ENCODE assay signal across 1 cellular context in genomic region chr11:65652511-65653228, GRCh38.
TF ChIP-seq lines count a peak whose summit lies in the region.

No MANE protein-coding gene starts in this region.

TF ChIP-seq in GM12878, 131 proteins besides CTCF, POLR2A, EP300 and RAD21 (continued from another document and continues in another):
- TF ChIP-seq, protein P1, sequence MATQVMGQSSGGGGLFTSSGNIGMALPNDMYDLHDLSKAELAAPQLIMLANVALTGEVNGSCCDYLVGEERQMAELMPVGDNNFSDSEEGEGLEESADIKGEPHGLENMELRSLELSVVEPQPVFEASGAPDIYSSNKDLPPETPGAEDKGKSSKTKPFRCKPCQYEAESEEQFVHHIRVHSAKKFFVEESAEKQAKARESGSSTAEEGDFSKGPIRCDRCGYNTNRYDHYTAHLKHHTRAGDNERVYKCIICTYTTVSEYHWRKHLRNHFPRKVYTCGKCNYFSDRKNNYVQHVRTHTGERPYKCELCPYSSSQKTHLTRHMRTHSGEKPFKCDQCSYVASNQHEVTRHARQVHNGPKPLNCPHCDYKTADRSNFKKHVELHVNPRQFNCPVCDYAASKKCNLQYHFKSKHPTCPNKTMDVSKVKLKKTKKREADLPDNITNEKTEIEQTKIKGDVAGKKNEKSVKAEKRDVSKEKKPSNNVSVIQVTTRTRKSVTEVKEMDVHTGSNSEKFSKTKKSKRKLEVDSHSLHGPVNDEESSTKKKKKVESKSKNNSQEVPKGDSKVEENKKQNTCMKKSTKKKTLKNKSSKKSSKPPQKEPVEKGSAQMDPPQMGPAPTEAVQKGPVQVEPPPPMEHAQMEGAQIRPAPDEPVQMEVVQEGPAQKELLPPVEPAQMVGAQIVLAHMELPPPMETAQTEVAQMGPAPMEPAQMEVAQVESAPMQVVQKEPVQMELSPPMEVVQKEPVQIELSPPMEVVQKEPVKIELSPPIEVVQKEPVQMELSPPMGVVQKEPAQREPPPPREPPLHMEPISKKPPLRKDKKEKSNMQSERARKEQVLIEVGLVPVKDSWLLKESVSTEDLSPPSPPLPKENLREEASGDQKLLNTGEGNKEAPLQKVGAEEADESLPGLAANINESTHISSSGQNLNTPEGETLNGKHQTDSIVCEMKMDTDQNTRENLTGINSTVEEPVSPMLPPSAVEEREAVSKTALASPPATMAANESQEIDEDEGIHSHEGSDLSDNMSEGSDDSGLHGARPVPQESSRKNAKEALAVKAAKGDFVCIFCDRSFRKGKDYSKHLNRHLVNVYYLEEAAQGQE (IDR thresholded peaks at IDR 0.05; ENCODE audit: low read depth, low read length), result no peak
- TF ChIP-seq TBL1XR1 (IDR thresholded peaks at IDR 0.05; ENCODE audit: low read depth, low read length) (no peak), FOXK2 (IDR thresholded peaks at IDR 0.05) (no peak), NBN (IDR thresholded peaks at IDR 0.05) (peak; percentile 92), POLR2AphosphoS5 (IDR thresholded peaks at IDR 0.05; ENCODE audit: low read length) (peak; percentile 83), ZNF384 (IDR thresholded peaks at IDR 0.05; ENCODE audit: borderline replicate concordance, low read depth, low read length) (no peak), GATAD2B (conservative IDR thresholded peaks at IDR 0.05; ENCODE audit: low read depth) (peak; percentile 82), MYC (IDR thresholded peaks at IDR 0.05; ENCODE audit: insufficient read depth, insufficient read length, insufficient replicate concordance, low read length, severe bottlenecking) (no peak), TCF3 (IDR thresholded peaks at IDR 0.05; ENCODE audit: borderline replicate concordance, insufficient read depth, low read depth, low read length) (peak; percentile 27; the same call in 1 of the 2 replicates), IKZF1 (conservative IDR thresholded peaks at IDR 0.05) (peak; percentile 99), ESRRA (IDR thresholded peaks at IDR 0.05; ENCODE audit: low read length) (peak; percentile 57; the same call in 1 of the 2 replicates), EED (IDR thresholded peaks at IDR 0.05; ENCODE audit: low read depth) (peak; percentile 69), SMC3 (IDR thresholded peaks at IDR 0.05; ENCODE audit: borderline replicate concordance, low read length) (no peak), BCL11A (IDR thresholded peaks at IDR 0.05; ENCODE audit: low read depth, low read length) (peak; percentile 44; the same call in 1 of the 2 replicates), WRNIP1 (IDR thresholded peaks at IDR 0.05; ENCODE audit: borderline replicate concordance, low read depth, low read length) (no peak), CHD4 (IDR thresholded peaks at IDR 0.05) (no peak), MXI1 (IDR thresholded peaks at IDR 0.05; ENCODE audit: low read depth, low read length) (peak; percentile 73), JUNB (IDR thresholded peaks at IDR 0.05) (peak; percentile 14; the same call in 1 of the 2 replicates), SRF (IDR thresholded peaks at IDR 0.05; ENCODE audit: low read depth in 2 of 2, low read length in 2 of 2) (0 out of 4 replicates have a peak, but pooled peaks have one; percentile 1 to 37), ZBTB40 (IDR thresholded peaks at IDR 0.05; ENCODE audit: borderline replicate concordance) (peak; percentile 64; the same call in 1 of the 2 replicates), SMAD1 (IDR thresholded peaks at IDR 0.05; ENCODE audit: low read depth, partially characterized antibody) (peak; percentile 68), SMAD5 (IDR thresholded peaks at IDR 0.05; ENCODE audit: low read depth) (peak; percentile 68; the same call in 1 of the 2 replicates), STAT1 (conservative IDR thresholded peaks at IDR 0.05) (no peak), BCLAF1 (IDR thresholded peaks at IDR 0.05) (no peak), MTA3 (IDR thresholded peaks at IDR 0.05; ENCODE audit: borderline replicate concordance, low read length) (no peak; the same call in 1 of the 2 replicates), BHLHE40 (IDR thresholded peaks at IDR 0.05; ENCODE audit: borderline replicate concordance in 1 of 2, low read depth in 2 of 2, low read length in 1 of 2) (peak in 1 of 2 experiments; percentile 43; a peak in 1 of 4 replicates), GABPA (IDR thresholded peaks at IDR 0.05; ENCODE audit: low read depth) (no peak), RELB (IDR thresholded peaks at IDR 0.05; ENCODE audit: low read depth) (peak; percentile 86), ATF3 (IDR thresholded peaks at IDR 0.05; ENCODE audit: borderline replicate concordance, extremely low read depth, low read depth, low read length) (no peak), IRF5 (IDR thresholded peaks at IDR 0.05; ENCODE audit: borderline replicate concordance) (no peak), SREBF2 (IDR thresholded peaks at IDR 0.05; ENCODE audit: low read length) (no peak), CREB1 (IDR thresholded peaks at IDR 0.05; ENCODE audit: low read depth) (peak; percentile 16; the same call in 1 of the 2 replicates), YY1 (IDR thresholded peaks at IDR 0.05; ENCODE audit: low read depth, low read length) (peak; percentile 71), ASH2L (IDR thresholded peaks at IDR 0.05; ENCODE audit: borderline replicate concordance, low read depth) (no peak), SUPT20H (IDR thresholded peaks at IDR 0.05; ENCODE audit: borderline replicate concordance, control insufficient read depth, low read depth, low read length) (no peak), USF2 (IDR thresholded peaks at IDR 0.05; ENCODE audit: borderline replicate concordance, low read depth, low read length) (no peak)
- TF ChIP-seq, protein P2, sequence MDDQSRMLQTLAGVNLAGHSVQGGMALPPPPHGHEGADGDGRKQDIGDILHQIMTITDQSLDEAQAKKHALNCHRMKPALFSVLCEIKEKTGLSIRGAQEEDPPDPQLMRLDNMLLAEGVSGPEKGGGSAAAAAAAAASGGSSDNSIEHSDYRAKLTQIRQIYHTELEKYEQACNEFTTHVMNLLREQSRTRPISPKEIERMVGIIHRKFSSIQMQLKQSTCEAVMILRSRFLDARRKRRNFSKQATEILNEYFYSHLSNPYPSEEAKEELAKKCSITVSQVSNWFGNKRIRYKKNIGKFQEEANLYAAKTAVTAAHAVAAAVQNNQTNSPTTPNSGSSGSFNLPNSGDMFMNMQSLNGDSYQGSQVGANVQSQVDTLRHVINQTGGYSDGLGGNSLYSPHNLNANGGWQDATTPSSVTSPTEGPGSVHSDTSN (IDR thresholded peaks at IDR 0.05; ENCODE audit: insufficient replicate concordance, low read depth, low read length), result no peak
- TF ChIP-seq, protein P3, sequence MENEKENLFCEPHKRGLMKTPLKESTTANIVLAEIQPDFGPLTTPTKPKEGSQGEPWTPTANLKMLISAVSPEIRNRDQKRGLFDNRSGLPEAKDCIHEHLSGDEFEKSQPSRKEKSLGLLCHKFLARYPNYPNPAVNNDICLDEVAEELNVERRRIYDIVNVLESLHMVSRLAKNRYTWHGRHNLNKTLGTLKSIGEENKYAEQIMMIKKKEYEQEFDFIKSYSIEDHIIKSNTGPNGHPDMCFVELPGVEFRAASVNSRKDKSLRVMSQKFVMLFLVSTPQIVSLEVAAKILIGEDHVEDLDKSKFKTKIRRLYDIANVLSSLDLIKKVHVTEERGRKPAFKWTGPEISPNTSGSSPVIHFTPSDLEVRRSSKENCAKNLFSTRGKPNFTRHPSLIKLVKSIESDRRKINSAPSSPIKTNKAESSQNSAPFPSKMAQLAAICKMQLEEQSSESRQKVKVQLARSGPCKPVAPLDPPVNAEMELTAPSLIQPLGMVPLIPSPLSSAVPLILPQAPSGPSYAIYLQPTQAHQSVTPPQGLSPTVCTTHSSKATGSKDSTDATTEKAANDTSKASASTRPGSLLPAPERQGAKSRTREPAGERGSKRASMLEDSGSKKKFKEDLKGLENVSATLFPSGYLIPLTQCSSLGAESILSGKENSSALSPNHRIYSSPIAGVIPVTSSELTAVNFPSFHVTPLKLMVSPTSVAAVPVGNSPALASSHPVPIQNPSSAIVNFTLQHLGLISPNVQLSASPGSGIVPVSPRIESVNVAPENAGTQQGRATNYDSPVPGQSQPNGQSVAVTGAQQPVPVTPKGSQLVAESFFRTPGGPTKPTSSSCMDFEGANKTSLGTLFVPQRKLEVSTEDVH (IDR thresholded peaks at IDR 0.05; ENCODE audit: low read depth, partially characterized antibody), result peak; percentile 35
